Comparison of ENCODE assay signal across 8 cellular contexts in the genomic region with DNA sequence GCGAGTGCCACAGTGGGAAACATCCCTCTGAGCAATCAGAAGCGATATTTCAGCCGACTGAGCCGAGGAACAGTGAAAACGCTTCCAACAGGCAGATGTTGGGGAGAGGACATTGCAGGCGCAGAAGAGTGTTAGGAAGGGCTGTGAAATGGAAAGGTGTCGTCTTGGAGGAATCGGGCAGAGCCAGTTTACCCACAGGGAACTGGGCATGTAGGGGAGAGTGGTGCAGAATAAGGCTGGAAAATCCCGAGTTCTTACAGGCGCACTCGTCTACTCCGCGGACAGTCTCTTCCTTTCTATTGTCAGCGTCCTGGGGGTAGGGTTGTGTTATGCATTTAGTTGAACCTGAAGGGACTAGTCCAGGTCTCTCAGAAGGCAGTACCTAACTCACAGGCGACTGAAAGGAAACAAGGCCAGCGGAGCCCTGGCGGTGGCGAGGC. TPM values are rescaled to one million over a fixed set of nuclear protein-coding genes. Genes with fewer than 3 reads are reported as not detected.
A peak's percentile ranks its signal among the peaks of the same experiment; 100 is the strongest.
DNase-seq lines count a peak whose midpoint lies in the region; ATAC-seq, FAIRE-seq and TF ChIP-seq lines count a peak whose summit lies in the region.

No MANE protein-coding gene starts in this region.

- no peak for FAIRE-seq in RCC 7860 (lab: Jason Lieb, UNC)

- H3K4me3 Mint-ChIP-seq in H9: peak overlapping the region; percentile 79 to 86

- peak overlapping the region in 1 of 3 experiments; percentile 87; a peak in 2 of 7 replicates for H3K27ac Mint-ChIP-seq in H9

- no peak overlapping the region for H2BK12ac ChIP-seq in H9 (ENCODE audit: insufficient read length, low read depth, low read length)

- H2AFZ ChIP-seq in H9 (ENCODE audit: low read length): no peak overlapping the region

- H3K27ac ChIP-seq in H9 (ENCODE audit: insufficient read length, low read depth, low read length): no peak overlapping the region
- H3K27ac ChIP-seq in WERI-Rb-1: no peak overlapping the region
- peak overlapping the region; percentile 85 to 97 (median 95) for H3K27ac ChIP-seq in gastroesophageal sphincter
- peak overlapping the region; percentile 88 to 94 (median 90) for H3K27ac ChIP-seq in gastrocnemius medialis

- H3K4me3 ChIP-seq in WERI-Rb-1 (ENCODE audit: low read depth, low read length): peak overlapping the region; percentile 72
- H3K4me3 ChIP-seq in gastroesophageal sphincter: peak overlapping the region; percentile 56 to 97
- H3K4me3 ChIP-seq in gastrocnemius medialis: peak overlapping the region; percentile 73 to 90 (median 86)

- ATAC-seq in gastroesophageal sphincter: no peak
- no peak for ATAC-seq in gastrocnemius medialis
- no peak for ATAC-seq in GM19351 (IDR thresholded peaks at IDR 0.05; ENCODE audit: unreplicated experiment)
- no peak for ATAC-seq in HG02571 (IDR thresholded peaks at IDR 0.05; ENCODE audit: unreplicated experiment)
- no peak for ATAC-seq in HG02840 (IDR thresholded peaks at IDR 0.05; ENCODE audit: low FRiP score, unreplicated experiment)

- H3K27me3 ChIP-seq in H9 (ENCODE audit: insufficient read depth, low read length): no peaks in the 10 kb centered on the region; the same call in 1 of the 2 replicates
- no peaks in the 10 kb centered on the region for H3K27me3 ChIP-seq in WERI-Rb-1 (ENCODE audit: insufficient read depth, low read depth, severe bottlenecking)
- H3K27me3 ChIP-seq in gastroesophageal sphincter: no peaks in the 10 kb centered on the region
- no peaks in the 10 kb centered on the region for H3K27me3 ChIP-seq in gastrocnemius medialis

- H3K56ac ChIP-seq in H9 (ENCODE audit: insufficient read length, low read depth, low read length): no peak overlapping the region

- no peak overlapping the region for H2BK15ac ChIP-seq in H9 (ENCODE audit: low read depth, low read length)

- no peak overlapping the region for H3K23ac ChIP-seq in H9 (ENCODE audit: insufficient read length, low read depth, low read length)

- TF ChIP-seq EP300 in gastroesophageal sphincter (IDR thresholded peaks at IDR 0.05): no peak

- no peak overlapping the region for H3K18ac ChIP-seq in H9 (ENCODE audit: insufficient read length, low read depth, low read length)

- peaks cover 0 to 2% (median 0%) of the 10 kb centered on the region in 3 experiments; a peak in 1 of 7 replicates for H3K36me3 Mint-ChIP-seq in H9 (ENCODE audit: insufficient read depth in 1 of 3, low read depth in 3 of 3)

- H3K9me3 ChIP-seq in H9 (ENCODE audit: control insufficient read depth, low read depth, low read length): no peaks in the 10 kb centered on the region
- no peaks in the 10 kb centered on the region for H3K9me3 ChIP-seq in WERI-Rb-1 (ENCODE audit: severe bottlenecking)
- H3K9me3 ChIP-seq in gastroesophageal sphincter: no peaks in the 10 kb centered on the region
- no peaks in the 10 kb centered on the region for H3K9me3 ChIP-seq in gastrocnemius medialis

- no peak for TF ChIP-seq POLR2A in gastroesophageal sphincter (IDR thresholded peaks at IDR 0.05)
- TF ChIP-seq POLR2A in gastrocnemius medialis (IDR thresholded peaks at IDR 0.05): no peak

- no peak overlapping the region for H3K4ac ChIP-seq in H9 (ENCODE audit: low read depth, low read length)

- H4K20me1 ChIP-seq in H9 (ENCODE audit: control insufficient read depth, insufficient read depth, insufficient read length): no peaks in the 10 kb centered on the region

- H2BK5ac ChIP-seq in H9 (ENCODE audit: insufficient read length, low read length): no peak overlapping the region

- TF ChIP-seq CTCF in H9 (conservative IDR thresholded peaks at IDR 0.05) (no peak), WERI-Rb-1 (IDR thresholded peaks at IDR 0.05; ENCODE audit: low read depth, low read length) (no peak), gastroesophageal sphincter (IDR thresholded peaks at IDR 0.05) (peak in 1 of 4 experiments; percentile 9), gastrocnemius medialis (IDR thresholded peaks at IDR 0.05 in 4 of 5, conservative IDR thresholded peaks at IDR 0.05 in 1 of 5) (no peak)

- peaks cover 18% of the 10 kb centered on the region for H3K23me2 ChIP-seq in H9 (ENCODE audit: insufficient read length, low read depth, low read length, poor library complexity, severe bottlenecking)

- no peak overlapping the region for H2BK20ac ChIP-seq in H9 (ENCODE audit: low read depth, low read length, poor library complexity, severe bottlenecking)

- DNase-seq in H9: no peak
- peak; percentile 12 for DNase-seq in WERI-Rb-1
- DNase-seq in gastrocnemius medialis: no peak
- DNase-seq in RCC 7860 (ENCODE audit: low spot score): no peak

- no peak overlapping the region for H2BK120ac ChIP-seq in H9 (ENCODE audit: low read depth, low read length, poor library complexity, severe bottlenecking)

- H3K79me2 ChIP-seq in H9 (ENCODE audit: insufficient read depth, low read length): peaks cover 16% of the 10 kb centered on the region; the same call in 1 of the 2 replicates

- peak overlapping the region; percentile 88 for H3K4me2 ChIP-seq in H9 (ENCODE audit: insufficient read depth, insufficient read length, low read length)

- intact Hi-C loops in gastrocnemius medialis (cut with DNase I; ENCODE audit: low total_unique reads): loop anchor here (2.0 to 5.0 kb wide), 2 partner anchors 144 to 171 kb away; a partner anchor contains a TSS

- no peak overlapping the region for H4K5ac ChIP-seq in H9 (ENCODE audit: insufficient read length, low read depth, low read length)

- no peaks in the 10 kb centered on the region; the same call in 1 of the 2 replicates for H3K4me1 ChIP-seq in H9 (ENCODE audit: insufficient read depth, low read length)
- peaks cover 0 to 35% (median 14%) of the 10 kb centered on the region in 3 donors for H3K4me1 ChIP-seq in gastroesophageal sphincter
- peaks cover 14 to 24% of the 10 kb centered on the region in 2 donors for H3K4me1 ChIP-seq in gastrocnemius medialis

- peaks cover 33% of the 10 kb centered on the region for H3K27me3 Mint-ChIP-seq in H9 (ENCODE audit: low read depth)

- H4K91ac ChIP-seq in H9 (ENCODE audit: insufficient read length, low read depth, low read length): no peak overlapping the region

- peaks cover 37 to 41% of the 10 kb centered on the region in 2 experiments for H3K4me1 Mint-ChIP-seq in H9

- H2AK5ac ChIP-seq in H9 (ENCODE audit: insufficient read length, low read length): no peak overlapping the region

- peaks cover 0 to 2% of the 10 kb centered on the region in 2 experiments; a peak in 1 of 5 replicates for H3K9me3 Mint-ChIP-seq in H9

- WGBS in H9 (ENCODE audit: extremely low coverage, insufficient read length, low lambda C conversion rate): no CpG with 5 or more reads among the region's 18 CpGs
- WGBS in gastroesophageal sphincter (ENCODE audit: low coverage in 1 of 2), 2 donors: 34 to 50% methylated on average over 5 to 16 of the region's 18 CpGs

- no peaks in the 10 kb centered on the region for H3K36me3 ChIP-seq in WERI-Rb-1
- H3K36me3 ChIP-seq in gastroesophageal sphincter: no peaks in the 10 kb centered on the region
- H3K36me3 ChIP-seq in gastrocnemius medialis: no peaks in the 10 kb centered on the region

- no peaks in the 10 kb centered on the region for H3K79me1 ChIP-seq in H9 (ENCODE audit: insufficient read depth, low read depth, low read length, poor library complexity, severe bottlenecking)

- 0 out of 2 replicates have a peak overlapping the region, but pooled peaks have one; percentile 26 for H3K14ac ChIP-seq in H9 (ENCODE audit: insufficient read depth, low read length)

- H3T11ph ChIP-seq in H9 (ENCODE audit: low read length): no peak overlapping the region

- H4K8ac ChIP-seq in H9 (replicated peaks; ENCODE audit: insufficient read length, low read depth, low read length): no peak overlapping the region

- peak overlapping the region; percentile 36 for H3K9ac ChIP-seq in H9 (ENCODE audit: extremely low read depth, insufficient read length, low read length)

- in situ Hi-C loops in gastrocnemius medialis (cut with MboI; ENCODE audit: low sequenced_read_pairs in 4 of 4): no loop called here

RNA-seq across cellular contexts. Expression of a gene that starts 1.1 kb away (rescaled TPM):
- 323 and 328 TPM in 2 replicates for total RNA-seq in H9 (2021)
- total RNA-seq in gastroesophageal sphincter: 100 to 1,000 TPM; 386 to 533 (median 452) TPM
- 100 to 1,000 TPM in 1 of 4 donors, 10 to 100 TPM in 3; 80.4 to 110 (median 82.1) TPM for total RNA-seq in gastrocnemius medialis

Comparison
In these comparisons a context has a peak if more than half of its experiments do, and no peak if none do; other contexts are left out.
1. H3K27ac ChIP-seq: peak in gastroesophageal sphincter (4 of 4) and gastrocnemius medialis (4 of 4); none in H9 (single experiment) and WERI-Rb-1 (single experiment).
2. Peak in every context shown above with its lines, with median percentiles within 50 percentile points of each other: H3K4me3 ChIP-seq.